8 cellular contexts compared by ENCODE assay signal in genomic region chr18:11654736-11655604, GRCh38. TPM values are rescaled to one million over a fixed set of nuclear protein-coding genes. Genes with fewer than 3 reads are reported as not detected.
A peak's percentile ranks its signal among the peaks of the same experiment; 100 is the strongest.
DNase-seq lines count a peak whose midpoint lies in the region; ATAC-seq, FAIRE-seq and TF ChIP-seq lines count a peak whose summit lies in the region.

No MANE protein-coding gene starts in this region.

- peak; percentile 54 for ATAC-seq in HG03135 (IDR thresholded peaks at IDR 0.05; ENCODE audit: unreplicated experiment)

- FAIRE-seq in kidney (lab: Jason Lieb, UNC), result no peak

- H3K27ac ChIP-seq in brain microvascular endothelial cell (no peak overlapping the region), kidney (ENCODE audit: low read depth in 2 of 2, low read length in 2 of 2) (no peak overlapping the region)

- H3K27me3 ChIP-seq in brain microvascular endothelial cell (replicated peaks), result peaks cover 2% of the 10 kb centered on the region

- no peaks in the 10 kb centered on the region for H3K4me1 ChIP-seq in kidney (ENCODE audit: control insufficient read depth in 1 of 2, insufficient read depth in 1 of 2, low read depth in 1 of 2, low read length in 2 of 2)

- DNase-seq in CD1c-positive myeloid dendritic cell (ENCODE audit: extremely low spot score) (peak; percentile 52), SW480 (ENCODE audit: low spot score) (peak; percentile 42), brain microvascular endothelial cell (peak; percentile 28), kidney (no peak), OCI-M2 (lab: John Stamatoyannopoulos, UW; ENCODE audit: unreplicated experiment) (no peak), NCI-H1436 (lab: John Stamatoyannopoulos, UW) (no peak)
- peak; percentile 16 to 38 (median 28) for DNase-seq in stimulated activated CD4-positive, alpha-beta T cell treated with anti-CD3 and anti-CD28 coated beads, Interleukin-1b, Interleukin-23, amount 100 ng/mL, for 24 hours (ENCODE audit: low read depth in 4 of 4, low spot score in 1 of 4)

- no peak overlapping the region for H3K9ac ChIP-seq in kidney (ENCODE audit: low read length in 2 of 2)

- H3K4me3 ChIP-seq in brain microvascular endothelial cell (ENCODE audit: low read depth, low read length), result no peak overlapping the region
- H3K4me3 ChIP-seq in kidney (ENCODE audit: low read length in 2 of 2), result no peak overlapping the region

- H3K36me3 ChIP-seq in brain microvascular endothelial cell (replicated peaks), result no peaks in the 10 kb centered on the region
- H3K36me3 ChIP-seq in kidney (ENCODE audit: control insufficient read depth in 1 of 2, insufficient read depth in 2 of 2, low read length in 2 of 2), result no peaks in the 10 kb centered on the region

- TF ChIP-seq CTCF in brain microvascular endothelial cell (IDR thresholded peaks at IDR 0.05; ENCODE audit: low read depth, low read length, missing control alignments), result peak; percentile 91
- peak; percentile 75 for TF ChIP-seq CTCF in kidney (IDR thresholded peaks at IDR 0.05; ENCODE audit: borderline replicate concordance, extremely low read depth, insufficient read depth)

- in situ Hi-C loops in brain microvascular endothelial cell (cut with HindIII; ENCODE audit: low pct_ligation_motif_present, low sequenced_read_pairs), result no loop called here

- peaks cover 0 to under 1% of the 10 kb centered on the region in 2 donors for H3K9me3 ChIP-seq in kidney (ENCODE audit: control insufficient read depth in 1 of 2, low read length in 2 of 2)

- intact Hi-C loops in kidney (cut with DNase I), result no loop called here

RNA-seq across cellular contexts. Expression of gene GNAL, which starts 34.1 kb away (rescaled TPM):
- 9.7 TPM for total RNA-seq in kidney
- 1.8 TPM for polyA plus RNA-seq in kidney (ENCODE audit: insufficient read depth, low read depth, low replicate concordance)

RNA-seq across cellular contexts. Expression of gene SLC35G4, which starts 45.6 kb away (rescaled TPM):
- total RNA-seq in kidney, result not detected
- polyA plus RNA-seq in kidney (ENCODE audit: insufficient read depth, low read depth, low replicate concordance), result not detected

Comparison
In these comparisons a context has a peak if more than half of its experiments do, and no peak if none do; other contexts are left out.
1. DNase-seq: peak in CD1c-positive myeloid dendritic cell (single experiment), SW480 (single experiment), brain microvascular endothelial cell (single experiment) and stimulated activated CD4-positive, alpha-beta T cell treated with anti-CD3 and anti-CD28 coated beads, Interleukin-1b, Interleukin-23, amount 100 ng/mL, for 24 hours (4 of 4); none in kidney (single experiment), OCI-M2 (single experiment) and NCI-H1436 (single experiment).